Comparison of ENCODE assay signal across 18 cellular contexts in genomic region chr22:35863432-35863831, GRCh38.
A peak's percentile ranks its signal among the peaks of the same experiment; 100 is the strongest.
DNase-seq lines count a peak whose midpoint lies in the region; ATAC-seq, FAIRE-seq and TF ChIP-seq lines count a peak whose summit lies in the region.
"Had no signal": no experiment of that assay in that cellular context is flagged by ENCODE, and none has a peak within 500 bp of the region (broad histone marks: within the 10 kb centered on the region; RNA-seq: fewer than 3 reads in every experiment).

No MANE protein-coding gene starts in this region.

- no peak for ATAC-seq in HG03432 (IDR thresholded peaks at IDR 0.05; ENCODE audit: unreplicated experiment)
- ATAC-seq: activated T-cell treated with anti-CD3 and anti-CD28 coated beads, Interleukin-2, amount 50 U/mL, for 4 hours; natural killer cell had no signal

- TF ChIP-seq CTCF in epithelial cell of esophagus (IDR thresholded peaks at IDR 0.05; ENCODE audit: insufficient read depth, low read depth, low read length, missing control alignments), result no peak

- H3K4me3 ChIP-seq in epithelial cell of esophagus (ENCODE audit: low read length), result no peak overlapping the region

- DNase-seq in NCI-H1417 (lab: John Stamatoyannopoulos, UW), result peak; percentile 25 to 73 (median 42)
- DNase-seq in NCI-H1417 treated with DMSO at 0.1 percent for 48 hours (lab: John Stamatoyannopoulos, UW), result no peak
- peak; percentile 95 for DNase-seq in NCI-H82 (lab: John Stamatoyannopoulos, UW)
- peak; percentile 17 for DNase-seq in epithelial cell of esophagus (ENCODE audit: low read depth)
- DNase-seq in retina, result peak; percentile 24
- DNase-seq in cerebellar cortex (ENCODE audit: low spot score), result no peak
- no peak for DNase-seq in RCC 7860 (ENCODE audit: low spot score)
- DNase-seq: 8988T; activated CD4-positive, CD25-positive, alpha-beta regulatory T cell treated with anti-CD3 and anti-CD28 coated beads, Interleukin-2, amount 50 U/mL, for 72 hours; activated naive CD4-positive, alpha-beta T cell treated with anti-CD3 and anti-CD28 coated beads for 36 hours; activated T-cell treated with anti-CD3 and anti-CD28 coated beads, Interleukin-2, amount 50 U/mL, for 4 hours; aorta; natural killer cell; NCI-H1048; NCI-H446 treated with DMSO at 0.1 percent for 48 hours; stimulated activated CD4-positive, alpha-beta T cell treated with anti-CD3 and anti-CD28 coated beads, Interleukin-4, amount 100 ng/mL, for 24 hours had no signal

- no peak for FAIRE-seq in RCC 7860 (lab: Jason Lieb, UNC)
- FAIRE-seq: endometrium had no signal

Comparison
In these comparisons a context has a peak if more than half of its experiments do, and no peak if none do; other contexts are left out.
1. DNase-seq: peak in NCI-H1417 (3 of 3), NCI-H82 (single experiment), epithelial cell of esophagus (single experiment) and retina (single experiment); none in NCI-H1417 treated with DMSO at 0.1 percent for 48 hours (single experiment), cerebellar cortex (single experiment) and RCC 7860 (single experiment).